Comparison of ENCODE assay signal across 7 cellular contexts in genomic region chr3:133040696-133041523, GRCh38. TPM values are rescaled to one million over a fixed set of nuclear protein-coding genes. Genes with fewer than 3 reads are reported as not detected.
DNase-seq lines count a peak whose midpoint lies in the region; ATAC-seq and TF ChIP-seq lines count a peak whose summit lies in the region.

No MANE protein-coding gene starts in this region.

- no peaks in the 10 kb centered on the region for H3K9me3 ChIP-seq in right atrium auricular region

- H3K27me3 ChIP-seq in right atrium auricular region = no peaks in the 10 kb centered on the region

- peak overlapping the region in 1 of 2 donors; percentile 3 for H3K4me3 ChIP-seq in right atrium auricular region

- TF ChIP-seq CTCF in right atrium auricular region (IDR thresholded peaks at IDR 0.05) = peak; percentile 71 to 79

- H3K36me3 ChIP-seq in right atrium auricular region = no peaks in the 10 kb centered on the region

- ATAC-seq in HG02759 (IDR thresholded peaks at IDR 0.05; ENCODE audit: unreplicated experiment) = peak; percentile 54
- peak; percentile 76 for ATAC-seq in sciatic nerve
- ATAC-seq in GM19463 (IDR thresholded peaks at IDR 0.05; ENCODE audit: unreplicated experiment) = no peak

- DNase-seq in GM04503 (ENCODE audit: low read depth) = peak; percentile 11
- peak; percentile 73 for DNase-seq in NCI-H345 (lab: John Stamatoyannopoulos, UW)
- DNase-seq in right atrium auricular region (ENCODE audit: low spot score) = peak; percentile 86
- peak; percentile 68 for DNase-seq in sciatic nerve (ENCODE audit: low spot score)

- H3K4me1 ChIP-seq in right atrium auricular region = peaks cover 0 to 26% of the 10 kb centered on the region in 2 donors

- intact Hi-C loops in sciatic nerve (cut with DNase I) = no loop called here

- peak overlapping the region; percentile 49 for H3K27ac ChIP-seq in angular gyrus (ENCODE audit: low read depth, low read length)
- H3K27ac ChIP-seq in right atrium auricular region = peak overlapping the region; percentile 12 to 61

RNA-seq across cellular contexts. Expression of gene TMEM108, which starts 2.7 kb away (rescaled TPM):
- 1 to 10 TPM; 5.1 to 5.3 TPM for total RNA-seq in right atrium auricular region
- 0.67 TPM for total RNA-seq in sciatic nerve

Comparison
In these comparisons a context has a peak if more than half of its experiments do, and no peak if none do; other contexts are left out.
1. DNase-seq: peak in every context shown above with its lines; median percentile 86 in right atrium auricular region; 73 in NCI-H345; 68 in sciatic nerve; 11 in GM04503.